10 cellular contexts compared by ENCODE assay signal in the genomic region with DNA sequence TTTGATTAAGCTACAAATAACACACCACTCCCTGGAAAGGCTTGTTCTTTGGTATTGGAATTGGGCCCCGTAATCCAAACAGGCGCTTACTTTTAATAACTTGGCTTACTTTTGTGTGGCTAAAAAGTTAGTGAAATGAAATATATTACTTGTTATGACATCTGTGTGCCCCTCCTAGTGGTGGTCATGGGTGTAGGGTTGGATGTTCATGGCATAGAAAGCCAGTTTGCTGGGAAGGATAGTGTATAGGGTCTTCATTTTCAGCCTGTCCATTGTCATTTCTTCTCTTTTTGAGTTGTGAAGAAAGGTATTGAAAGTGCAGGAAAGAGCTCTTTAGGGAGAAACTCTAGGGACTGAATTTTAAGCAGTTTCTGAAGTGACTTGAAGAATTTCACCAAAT. TPM values are rescaled to one million over a fixed set of nuclear protein-coding genes. Genes with fewer than 3 reads are reported as not detected.
DNase-seq lines count a peak whose midpoint lies in the region; ATAC-seq and TF ChIP-seq lines count a peak whose summit lies in the region.
"Had no signal": no experiment of that assay in that cellular context is flagged by ENCODE, and none has a peak within 500 bp of the region (broad histone marks: within the 10 kb centered on the region; RNA-seq: fewer than 3 reads in every experiment).

No MANE protein-coding gene starts in this region.

- peak overlapping the region; percentile 3 for H3K27ac Mint-ChIP-seq in activated CD8-positive, alpha-beta memory T cell treated with anti-CD3 and anti-CD28 coated beads, Interleukin-2, amount 10 ng/mL, durations not matched to agents 7 days and 5 days

- ATAC-seq in activated CD8-positive, alpha-beta memory T cell treated with anti-CD3 and anti-CD28 coated beads, Interleukin-2, amount 10 ng/mL, durations not matched to agents 7 days and 5 days: no peak
- no peak for ATAC-seq in GM21447 (IDR thresholded peaks at IDR 0.05; ENCODE audit: unreplicated experiment)

- H3K4me1 Mint-ChIP-seq in activated CD8-positive, alpha-beta memory T cell treated with anti-CD3 and anti-CD28 coated beads, Interleukin-2, amount 10 ng/mL, durations not matched to agents 7 days and 5 days: peaks cover 71% of the 10 kb centered on the region

- CTCF ChIA-PET in activated CD8-positive, alpha-beta memory T cell treated with anti-CD3 and anti-CD28 coated beads, Interleukin-2, amount 10 ng/mL, durations not matched to agents 7 days and 5 days (lab: Charles Lee): interaction anchor here (0.6 to 3.1 kb wide), 14 partner anchors 8 to 225 kb away, joined by 3 to 10 read pairs (median 4); a partner anchor contains a TSS

- no peak overlapping the region for H3K4me3 ChIP-seq in retinal pigment epithelial cell (ENCODE audit: low read length)

- H3K4me3 Mint-ChIP-seq in activated CD8-positive, alpha-beta memory T cell treated with anti-CD3 and anti-CD28 coated beads, Interleukin-2, amount 10 ng/mL, durations not matched to agents 7 days and 5 days: no peak overlapping the region

- no peaks in the 10 kb centered on the region for H3K27me3 Mint-ChIP-seq in activated CD8-positive, alpha-beta memory T cell treated with anti-CD3 and anti-CD28 coated beads, Interleukin-2, amount 10 ng/mL, durations not matched to agents 7 days and 5 days

- DNase-seq in activated CD8-positive, alpha-beta memory T cell treated with anti-CD3 and anti-CD28 coated beads, Interleukin-2, amount 10 ng/mL, durations not matched to agents 7 days and 5 days: no peak
- DNase-seq in activated CD8-positive, alpha-beta memory T cell treated with anti-CD3 and anti-CD28 coated beads for 24 hours: no peak
- peak; percentile 60 for DNase-seq in NAMALWA (ENCODE audit: low spot score)
- DNase-seq in dermis microvascular lymphatic vessel endothelial cell (ENCODE audit: low read depth in 2 of 2): peak; percentile 49 to 63
- DNase-seq in retinal pigment epithelial cell (ENCODE audit: low read depth): no peak
- DNase-seq in C1 segment of cervical spinal cord (lab: John Stamatoyannopoulos, UW): no peak
- no peak for DNase-seq in NCI-H748 treated with DMSO at 0.1 percent for 48 hours (lab: John Stamatoyannopoulos, UW)
- DNase-seq: DMS79, T-helper 1 cell had no signal

- TF ChIP-seq CTCF in retinal pigment epithelial cell (conservative IDR thresholded peaks at IDR 0.05; ENCODE audit: low read depth, low read length): peak; percentile 64

- no peaks in the 10 kb centered on the region for H3K9me3 Mint-ChIP-seq in activated CD8-positive, alpha-beta memory T cell treated with anti-CD3 and anti-CD28 coated beads, Interleukin-2, amount 10 ng/mL, durations not matched to agents 7 days and 5 days (ENCODE audit: low read depth)

- peaks cover 70% of the 10 kb centered on the region for H3K36me3 Mint-ChIP-seq in activated CD8-positive, alpha-beta memory T cell treated with anti-CD3 and anti-CD28 coated beads, Interleukin-2, amount 10 ng/mL, durations not matched to agents 7 days and 5 days

RNA-seq across cellular contexts. Expression of a gene that starts 5.9 kb away (rescaled TPM):
- 10 to 100 TPM; 34.2 to 43.1 TPM for total RNA-seq in activated CD8-positive, alpha-beta memory T cell treated with anti-CD3 and anti-CD28 coated beads, Interleukin-2, amount 10 ng/mL, durations not matched to agents 7 days and 5 days
- total RNA-seq in dermis microvascular lymphatic vessel endothelial cell: 5.3 and 6.4 TPM in 2 replicates

Comparison
In these comparisons a context has a peak if more than half of its experiments do, and no peak if none do; other contexts are left out.
1. DNase-seq: peak in NAMALWA (single experiment) and dermis microvascular lymphatic vessel endothelial cell (2 of 2); none in activated CD8-positive, alpha-beta memory T cell treated with anti-CD3 and anti-CD28 coated beads, Interleukin-2, amount 10 ng/mL, durations not matched to agents 7 days and 5 days (single experiment), activated CD8-positive, alpha-beta memory T cell treated with anti-CD3 and anti-CD28 coated beads for 24 hours (single experiment), retinal pigment epithelial cell (single experiment), C1 segment of cervical spinal cord (0 of 14) and NCI-H748 treated with DMSO at 0.1 percent for 48 hours (single experiment).